Comparison of ENCODE assay signal across 22 cellular contexts in genomic region chr5:81163641-81164040, GRCh38.
"Had no signal": no experiment of that assay in that cellular context is flagged by ENCODE, and none has a peak within 500 bp of the region (broad histone marks: within the 10 kb centered on the region; RNA-seq: fewer than 3 reads in every experiment).

No MANE protein-coding gene starts in this region.

- H3K27ac Mint-ChIP-seq: activated CD4-positive, alpha-beta T cell treated with anti-CD3 and anti-CD28 coated beads, Interleukin-2, amount 10 ng/mL, durations not matched to agents 7 days and 5 days; T-helper 1 cell treated with Interleukin-12 subunit alpha and Interleukin-12 subunit beta and Interleukin-4 antibody, amounts not matched to agents 30 μg/mL and 1 μg/mL, for 36 hours; WTC11 had no signal

- H3K36me3 Mint-ChIP-seq: WTC11 had no signal

- H3K27me3 Mint-ChIP-seq: activated CD4-positive, alpha-beta T cell treated with anti-CD3 and anti-CD28 coated beads, Interleukin-2, amount 10 ng/mL, durations not matched to agents 7 days and 5 days; effector memory CD8-positive, alpha-beta T cell; naive thymus-derived CD4-positive, alpha-beta T cell had no signal

- H3K4me3 ChIP-seq: hepatocyte, left ventricle myocardium inferior, psoas muscle, right atrium auricular region, spleen, stomach, suprapubic skin, tibial nerve had no signal

- ATAC-seq: effector memory CD8-positive, alpha-beta T cell; esophagus mucosa; naive thymus-derived CD4-positive, alpha-beta T cell; psoas muscle; WTC11 had no signal

- H3K4me3 Mint-ChIP-seq: activated CD4-positive, alpha-beta T cell treated with anti-CD3 and anti-CD28 coated beads, Interleukin-2, amount 10 ng/mL, durations not matched to agents 7 days and 5 days; effector memory CD8-positive, alpha-beta T cell; naive thymus-derived CD4-positive, alpha-beta T cell; T-helper 1 cell treated with Interleukin-12 subunit alpha and Interleukin-12 subunit beta and Interleukin-4 antibody, amounts not matched to agents 30 μg/mL and 1 μg/mL, for 36 hours; WTC11 had no signal

- H3K9me3 Mint-ChIP-seq: activated CD4-positive, alpha-beta T cell treated with anti-CD3 and anti-CD28 coated beads, Interleukin-2, amount 10 ng/mL, durations not matched to agents 7 days and 5 days; effector memory CD8-positive, alpha-beta T cell; naive thymus-derived CD4-positive, alpha-beta T cell; T-helper 1 cell treated with Interleukin-12 subunit alpha and Interleukin-12 subunit beta and Interleukin-4 antibody, amounts not matched to agents 30 μg/mL and 1 μg/mL, for 36 hours; WTC11 had no signal

- DNase-seq: activated CD4-positive, alpha-beta T cell treated with anti-CD3 and anti-CD28 coated beads, Interleukin-2, amount 10 ng/mL, durations not matched to agents 7 days and 5 days; activated naive CD4-positive, alpha-beta T cell; activated T-cell treated with anti-CD3 and anti-CD28 coated beads for 4 hours; anterior cingulate cortex; central memory CD4-positive, alpha-beta T cell; effector memory CD8-positive, alpha-beta T cell; foreskin melanocyte; glutamatergic neuron; left ventricle myocardium inferior; naive thymus-derived CD4-positive, alpha-beta T cell; psoas muscle; spleen; stimulated activated CD4-positive, alpha-beta T cell treated with anti-CD3 and anti-CD28 coated beads, Interleukin-4, amount 100 ng/mL, for 24 hours; stomach; T1000 had no signal
